ENCODE assay signal across 27 cellular contexts in genomic region chr6:44278774-44279697, GRCh38. TPM values are rescaled to one million over a fixed set of nuclear protein-coding genes. Genes with fewer than 3 reads are reported as not detected.
DNase-seq lines count a peak whose midpoint lies in the region; ATAC-seq, FAIRE-seq and TF ChIP-seq lines count a peak whose summit lies in the region.
"Had no signal": no experiment of that assay in that cellular context is flagged by ENCODE, and none has a peak within 500 bp of the region (broad histone marks: within the 10 kb centered on the region; RNA-seq: fewer than 3 reads in every experiment).

No MANE protein-coding gene starts in this region.

- DNase-seq in A172 (ENCODE audit: low spot score) (peak; percentile 79), GM23248 (peak; percentile 20), T1000 (lab: John Stamatoyannopoulos, UW) (peak; percentile 33), kidney (peak; percentile 22), NCI-H748 (lab: John Stamatoyannopoulos, UW; ENCODE audit: unreplicated experiment) (no peak), UCSD-AML1 (lab: John Stamatoyannopoulos, UW; ENCODE audit: unreplicated experiment) (no peak), NCI-H2196 treated with DMSO at 0.1 percent for 48 hours (lab: John Stamatoyannopoulos, UW; ENCODE audit: unreplicated experiment) (no peak)
- DNase-seq: activated B cell treated with CpG ODN at 0.5 μM for 24 hours; activated naive CD4-positive, alpha-beta T cell treated with anti-CD3 and anti-CD28 coated beads for 36 hours; BE2C; COR-L47; cortex of kidney; KG1; kidney glomerular epithelial cell; NCI-H187; NCI-H2227 treated with DMSO at 0.1 percent for 48 hours; psoas muscle; stimulated activated CD4-positive, alpha-beta T cell treated with anti-CD3 and anti-CD28 coated beads, Interleukin-15, amount 100 ng/mL, for 24 hours; transverse colon had no signal

- peaks cover 23% of the 10 kb centered on the region for H3K27me3 ChIP-seq in GM23248 (replicated peaks; ENCODE audit: insufficient read depth)
- H3K27me3 ChIP-seq: BE2C had no signal

- FAIRE-seq in kidney (lab: Jason Lieb, UNC): no peak
- FAIRE-seq: A549, endometrium, GM19239 had no signal

- no peaks in the 10 kb centered on the region for H3K4me1 ChIP-seq in GM23248 (ENCODE audit: insufficient read depth)
- H3K4me1 ChIP-seq in kidney (ENCODE audit: control insufficient read depth in 1 of 2, insufficient read depth in 1 of 2, low read depth in 1 of 2, low read length in 2 of 2): no peaks in the 10 kb centered on the region
- H3K4me1 ChIP-seq: A549, BE2C, psoas muscle had no signal

- no peaks in the 10 kb centered on the region for H3K9me3 ChIP-seq in GM23248 (ENCODE audit: low read depth)
- no peaks in the 10 kb centered on the region for H3K9me3 ChIP-seq in kidney (ENCODE audit: control insufficient read depth in 1 of 2, low read length in 2 of 2)
- H3K9me3 ChIP-seq: A549, BE2C, psoas muscle, transverse colon had no signal

- H3K4me3 ChIP-seq in GM23248 (no peak overlapping the region), kidney (ENCODE audit: low read length in 2 of 2) (no peak overlapping the region)
- H3K4me3 ChIP-seq: A549, lung, psoas muscle, transverse colon had no signal

- ATAC-seq in HG03280 (IDR thresholded peaks at IDR 0.05; ENCODE audit: unreplicated experiment): no peak
- ATAC-seq: A549, psoas muscle, SK-N-SH treated with all-trans-retinoic acid at 6 μM for 48 hours had no signal

- H3K27ac ChIP-seq in GM23248 (no peak overlapping the region), kidney (ENCODE audit: low read depth in 2 of 2, low read length in 2 of 2) (no peak overlapping the region)
- H3K27ac ChIP-seq: A549, psoas muscle, transverse colon had no signal

- whole genome bisulfite sequencing in GM23248 (ENCODE audit: low coverage in 1 of 2, low lambda C conversion rate in 2 of 2, missing lambda C conversion rate in 2 of 2), 2 experiments: 76 to 77% methylated on average over 9 of the region's 9 CpGs

- H4K20me1 ChIP-seq in GM23248 (ENCODE audit: insufficient read depth): no peaks in the 10 kb centered on the region

- H3K9ac ChIP-seq in GM23248 (no peak overlapping the region), kidney (ENCODE audit: low read length in 2 of 2) (no peak overlapping the region)

- intact Hi-C loops in kidney (cut with DNase I): no loop called here

- in situ Hi-C loops in GM23248 (cut with MboI): no loop called here

- H3K4me2 ChIP-seq in GM23248 (ENCODE audit: unreplicated experiment): no peak overlapping the region
- H3K4me2 ChIP-seq: A549 had no signal

- no peaks in the 10 kb centered on the region for H3K9me2 ChIP-seq in GM23248 (ENCODE audit: insufficient read depth)

- H3K79me2 ChIP-seq in GM23248 (ENCODE audit: insufficient read depth): no peaks in the 10 kb centered on the region

- H3F3A ChIP-seq in GM23248 (ENCODE audit: insufficient read depth): no peaks in the 10 kb centered on the region

- H2AFZ ChIP-seq in GM23248: no peak overlapping the region

- no peaks in the 10 kb centered on the region for H3K36me3 ChIP-seq in GM23248 (ENCODE audit: low read depth)
- H3K36me3 ChIP-seq in kidney (ENCODE audit: control insufficient read depth in 1 of 2, insufficient read depth in 2 of 2, low read length in 2 of 2): no peaks in the 10 kb centered on the region
- H3K36me3 ChIP-seq: BE2C, transverse colon had no signal

- no peak for TF ChIP-seq CTCF in kidney (IDR thresholded peaks at IDR 0.05; ENCODE audit: borderline replicate concordance, extremely low read depth, insufficient read depth)

RNA-seq across cellular contexts. Expression of gene TMEM151B, which starts 8.8 kb away (rescaled TPM):
- 0.96 and 1.3 TPM in 2 replicates for total RNA-seq in A172 (2014; rRNA removed; shearing (Covaris generic))
- total RNA-seq in GM23248 (2014; rRNA removed; shearing (Covaris generic)): not detected in 2 replicates
- polyA plus RNA-seq in GM23248 (2016; fragmentation: Nextera tagmentation; extraction: Ambion mirVana) (not detected in 2 replicates), kidney (ENCODE audit: insufficient read depth, low read depth, low replicate concordance) (not detected)
- not detected for total RNA-seq in kidney
- total RNA-seq: activated B cell treated with CpG ODN at 0.5 μM for 24 hours; activated naive CD4-positive, alpha-beta T cell treated with anti-CD3 and anti-CD28 coated beads for 36 hours; HT-29; psoas muscle had no signal
- polyA plus RNA-seq: fibroblast of lung had no signal

RNA-seq across cellular contexts. Expression of gene NFKBIE, which starts 13.7 kb away (rescaled TPM):
- 22.4 and 33.4 TPM in 2 replicates for total RNA-seq in A172 (2014; rRNA removed; shearing (Covaris generic))
- total RNA-seq in GM23248 (2014; rRNA removed; shearing (Covaris generic)): 2.3 and 6.3 TPM in 2 replicates
- polyA plus RNA-seq in GM23248 (2016; fragmentation: Nextera tagmentation; extraction: Ambion mirVana): 3.5 and 4.5 TPM in 2 replicates
- 19.0 TPM for total RNA-seq in kidney
- polyA plus RNA-seq in kidney (ENCODE audit: insufficient read depth, low read depth, low replicate concordance): 12.6 TPM

RNA-seq across cellular contexts. Expression of gene SLC35B2, which starts 21.7 kb away (rescaled TPM):
- 112 and 137 TPM in 2 replicates for total RNA-seq in A172 (2014; rRNA removed; shearing (Covaris generic))
- total RNA-seq in GM23248 (2014; rRNA removed; shearing (Covaris generic)): 106 and 114 TPM in 2 replicates
- 101 and 103 TPM in 2 replicates for polyA plus RNA-seq in GM23248 (2016; fragmentation: Nextera tagmentation; extraction: Ambion mirVana)
- 45.1 TPM for total RNA-seq in kidney
- polyA plus RNA-seq in kidney (ENCODE audit: insufficient read depth, low read depth, low replicate concordance): 49.5 TPM

RNA-seq across cellular contexts. Expression of gene HSP90AB1, which starts 32.1 kb away (rescaled TPM):
- 2,477 and 2,544 TPM in 2 replicates for total RNA-seq in A172 (2014; rRNA removed; shearing (Covaris generic))
- total RNA-seq in GM23248 (2014; rRNA removed; shearing (Covaris generic)): 686 and 732 TPM in 2 replicates
- 392 and 395 TPM in 2 replicates for polyA plus RNA-seq in GM23248 (2016; fragmentation: Nextera tagmentation; extraction: Ambion mirVana)
- total RNA-seq in kidney: 551 TPM
- 499 TPM for polyA plus RNA-seq in kidney (ENCODE audit: insufficient read depth, low read depth, low replicate concordance)

RNA-seq across cellular contexts. Expression of gene AARS2, which starts 34.1 kb away (rescaled TPM):
- 17.4 and 20.8 TPM in 2 replicates for total RNA-seq in A172 (2014; rRNA removed; shearing (Covaris generic))
- 14.4 and 14.7 TPM in 2 replicates for total RNA-seq in GM23248 (2014; rRNA removed; shearing (Covaris generic))
- polyA plus RNA-seq in GM23248 (2016; fragmentation: Nextera tagmentation; extraction: Ambion mirVana) (5.3 and 6.0 TPM in 2 replicates), kidney (ENCODE audit: insufficient read depth, low read depth, low replicate concordance) (5.4 TPM)
- 12.6 TPM for total RNA-seq in kidney

Comparison
In these comparisons a context has a peak if more than half of its experiments do, and no peak if none do; other contexts are left out.
1. DNase-seq: peak in A172 (single experiment), GM23248 (single experiment), T1000 (single experiment) and kidney (single experiment); none in NCI-H748 (single experiment), UCSD-AML1 (single experiment) and NCI-H2196 treated with DMSO at 0.1 percent for 48 hours (single experiment).